ENCODE assay signal across 16 cellular contexts in the genomic region with DNA sequence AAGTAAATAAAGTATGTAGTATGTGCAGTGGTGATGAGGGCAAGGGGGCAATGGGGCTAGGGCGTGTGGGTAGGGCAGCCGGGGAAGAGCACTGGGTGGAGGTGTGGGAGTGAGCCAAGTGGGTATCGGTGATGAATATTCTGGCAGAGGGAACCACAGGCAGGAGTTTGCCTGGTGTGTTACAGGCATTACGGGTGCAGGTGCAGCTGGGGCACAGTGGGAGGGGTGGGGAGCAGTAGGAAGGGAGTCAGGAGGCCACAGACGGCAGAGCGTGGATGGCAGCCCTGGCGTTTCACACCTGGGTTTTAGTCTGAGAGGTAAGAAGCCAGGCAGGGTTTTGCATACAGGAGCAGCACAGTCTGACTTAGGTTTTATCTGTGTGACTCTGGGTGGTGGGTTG. TPM values are rescaled to one million over a fixed set of nuclear protein-coding genes. Genes with fewer than 3 reads are reported as not detected.
A peak's percentile ranks its signal among the peaks of the same experiment; 100 is the strongest.
DNase-seq lines count a peak whose midpoint lies in the region; ATAC-seq and TF ChIP-seq lines count a peak whose summit lies in the region.
"Had no signal": no experiment of that assay in that cellular context is flagged by ENCODE, and none has a peak within 500 bp of the region (broad histone marks: within the 10 kb centered on the region; RNA-seq: fewer than 3 reads in every experiment).

No MANE protein-coding gene starts in this region.

- no peak overlapping the region for H2BK15ac ChIP-seq in neuronal stem cell (ENCODE audit: low read length)

- H3K27ac ChIP-seq in angular gyrus (ENCODE audit: low read depth, low read length) (peak overlapping the region; percentile 37), neuronal stem cell (replicated peaks; ENCODE audit: low read length) (no peak overlapping the region)

- no peak overlapping the region for H4K91ac ChIP-seq in neuronal stem cell (ENCODE audit: low read depth, low read length, poor library complexity)

- H3K27me3 Mint-ChIP-seq in activated naive CD4-positive, alpha-beta T cell treated with anti-CD3 and anti-CD28 coated beads, Interleukin-2, amount 50 U/mL, for 24 hours: no peaks in the 10 kb centered on the region
- no peaks in the 10 kb centered on the region for H3K27me3 Mint-ChIP-seq in activated CD8-positive, alpha-beta T cell treated with anti-CD3 and anti-CD28 coated beads for 36 hours
- peaks cover 0 to 2% (median 0%) of the 10 kb centered on the region in 3 donors for H3K27me3 Mint-ChIP-seq in immature natural killer cell (ENCODE audit: low read depth in 3 of 3)

- no peak overlapping the region for H4K8ac ChIP-seq in neuronal stem cell (ENCODE audit: low read depth, low read length)

- peaks cover 7% of the 10 kb centered on the region for H3K9me3 Mint-ChIP-seq in activated naive CD4-positive, alpha-beta T cell treated with anti-CD3 and anti-CD28 coated beads, Interleukin-2, amount 50 U/mL, for 24 hours
- peaks cover 6% of the 10 kb centered on the region for H3K9me3 Mint-ChIP-seq in activated CD8-positive, alpha-beta T cell treated with anti-CD3 and anti-CD28 coated beads for 36 hours
- H3K9me3 Mint-ChIP-seq in immature natural killer cell: no peaks in the 10 kb centered on the region

- H3K23ac ChIP-seq in neuronal stem cell (ENCODE audit: low read depth, low read length, poor library complexity): peak overlapping the region; percentile 47

- peaks cover 3 to 5% of the 10 kb centered on the region in 2 donors for H3K9me3 ChIP-seq in neuronal stem cell (replicated peaks in 1 of 2; ENCODE audit: control insufficient read depth in 2 of 2, insufficient read depth in 1 of 2, low read depth in 1 of 2, low read length in 2 of 2)
- H3K9me3 ChIP-seq: BE2C, MG63 had no signal

- H2BK120ac ChIP-seq in neuronal stem cell (ENCODE audit: low read depth, low read length): no peak overlapping the region

- H3K4ac ChIP-seq in neuronal stem cell (ENCODE audit: low read length): no peak overlapping the region

- no peaks in the 10 kb centered on the region for H3K4me1 ChIP-seq in neuronal stem cell (ENCODE audit: control insufficient read depth in 2 of 2, insufficient read depth in 1 of 2, low read depth in 1 of 2, low read length in 2 of 2)
- H3K4me1 ChIP-seq: BE2C had no signal

- H3K4me3 ChIP-seq in neuronal stem cell (ENCODE audit: low read length in 2 of 2): no peak overlapping the region
- H3K4me3 ChIP-seq: MG63 had no signal

- no CpG with 5 or more reads among the region's 7 CpGs for WGBS in neuronal stem cell (ENCODE audit: extremely low coverage in 2 of 2, insufficient read length in 2 of 2, insufficient replicate concordance in 1 of 2), 2 donors

- intact Hi-C loops in activated CD8-positive, alpha-beta T cell treated with anti-CD3 and anti-CD28 coated beads for 36 hours (cut with micrococcal nuclease): no loop called here

- peaks cover 4% of the 10 kb centered on the region for H3K79me1 ChIP-seq in neuronal stem cell (ENCODE audit: low read depth, low read length)

- no peak overlapping the region for H3K18ac ChIP-seq in neuronal stem cell (ENCODE audit: low read length)

- no peaks in the 10 kb centered on the region for H3K27me3 ChIP-seq in neuronal stem cell (ENCODE audit: control insufficient read depth in 3 of 3, insufficient read depth in 3 of 3, low read depth in 1 of 3, low read length in 3 of 3)
- H3K27me3 ChIP-seq: BE2C, MG63 had no signal

- no peak overlapping the region for H2AFZ ChIP-seq in neuronal stem cell (ENCODE audit: low read length)

- no peak overlapping the region for H2AK5ac ChIP-seq in neuronal stem cell (ENCODE audit: low read depth, low read length)

- no peak for ATAC-seq in activated CD8-positive, alpha-beta T cell treated with anti-CD3 and anti-CD28 coated beads for 36 hours
- ATAC-seq in HG03565 (IDR thresholded peaks at IDR 0.05; ENCODE audit: unreplicated experiment): no peak
- ATAC-seq: PC-3 had no signal

- no peak overlapping the region for H3K14ac ChIP-seq in neuronal stem cell (ENCODE audit: low read length)

- no peak overlapping the region for H3K9ac ChIP-seq in neuronal stem cell (ENCODE audit: low read depth, low read length, poor library complexity)

- CTCF ChIA-PET in activated CD8-positive, alpha-beta T cell treated with anti-CD3 and anti-CD28 coated beads for 36 hours (lab: Charles Lee): interaction anchor here (1.4 kb wide), 1 partner anchor 49 kb away, joined by 4 read pairs; no protein-coding TSS in a partner anchor

- no peak for TF ChIP-seq CTCF in activated CD8-positive, alpha-beta T cell treated with anti-CD3 and anti-CD28 coated beads for 36 hours (IDR thresholded peaks at IDR 0.05)

- H3K27ac Mint-ChIP-seq in activated naive CD4-positive, alpha-beta T cell treated with anti-CD3 and anti-CD28 coated beads, Interleukin-2, amount 50 U/mL, for 24 hours: peak overlapping the region; percentile 88
- H3K27ac Mint-ChIP-seq in activated CD8-positive, alpha-beta T cell treated with anti-CD3 and anti-CD28 coated beads for 36 hours: peak overlapping the region; percentile 99
- no peak overlapping the region for H3K27ac Mint-ChIP-seq in immature natural killer cell

- H2BK5ac ChIP-seq in neuronal stem cell (ENCODE audit: low read length): no peak overlapping the region

- no peak overlapping the region for H3K4me2 ChIP-seq in neuronal stem cell (ENCODE audit: insufficient read depth, low read length, poor library complexity, severe bottlenecking)

- POLR2A ChIA-PET in activated CD8-positive, alpha-beta T cell treated with anti-CD3 and anti-CD28 coated beads for 36 hours (lab: Charles Lee): interaction anchor here (0.7 to 1.0 kb wide), 2 partner anchors 10 kb away, joined by 3 read pairs; no protein-coding TSS in a partner anchor

- H3K4me3 Mint-ChIP-seq in activated naive CD4-positive, alpha-beta T cell treated with anti-CD3 and anti-CD28 coated beads, Interleukin-2, amount 50 U/mL, for 24 hours: no peak overlapping the region
- H3K4me3 Mint-ChIP-seq in activated CD8-positive, alpha-beta T cell treated with anti-CD3 and anti-CD28 coated beads for 36 hours: no peak overlapping the region
- H3K4me3 Mint-ChIP-seq in immature natural killer cell: no peak overlapping the region

- no peak overlapping the region for H2BK12ac ChIP-seq in neuronal stem cell (ENCODE audit: low read length)

- peaks cover 47 to 100% of the 10 kb centered on the region in 2 donors for H3K36me3 ChIP-seq in neuronal stem cell (replicated peaks in 1 of 2; ENCODE audit: control insufficient read depth in 2 of 2, insufficient read depth in 2 of 2, low read length in 2 of 2)

- peaks cover 73% of the 10 kb centered on the region for H3K4me1 Mint-ChIP-seq in activated naive CD4-positive, alpha-beta T cell treated with anti-CD3 and anti-CD28 coated beads, Interleukin-2, amount 50 U/mL, for 24 hours
- peaks cover 73% of the 10 kb centered on the region for H3K4me1 Mint-ChIP-seq in activated CD8-positive, alpha-beta T cell treated with anti-CD3 and anti-CD28 coated beads for 36 hours (ENCODE audit: low read depth)
- peaks cover 5 to 17% of the 10 kb centered on the region in 2 donors for H3K4me1 Mint-ChIP-seq in immature natural killer cell

- DNase-seq in activated naive CD4-positive, alpha-beta T cell treated with anti-CD3 and anti-CD28 coated beads, Interleukin-2, amount 50 U/mL, for 16 hours: no peak
- no peak for DNase-seq in activated CD8-positive, alpha-beta T cell treated with anti-CD3 and anti-CD28 coated beads for 36 hours
- DNase-seq in neuronal stem cell (ENCODE audit: low spot score): no peak
- DNase-seq in anterior cingulate cortex (lab: John Stamatoyannopoulos, UW): no peak
- no peak for DNase-seq in immature natural killer cell
- DNase-seq: BE2C, DMS 273 treated with DMSO at 0.1 percent for 48 hours, MG63, NCI-H1105, NCI-H187, NCI-H446 treated with DMSO at 0.1 percent for 48 hours, NCI-H748 treated with DMSO at 0.1 percent for 48 hours, PC-3 had no signal

- H3K36me3 Mint-ChIP-seq in activated naive CD4-positive, alpha-beta T cell treated with anti-CD3 and anti-CD28 coated beads, Interleukin-2, amount 50 U/mL, for 24 hours: peaks cover 64% of the 10 kb centered on the region
- H3K36me3 Mint-ChIP-seq in activated CD8-positive, alpha-beta T cell treated with anti-CD3 and anti-CD28 coated beads for 36 hours (ENCODE audit: low read depth): peaks cover 90% of the 10 kb centered on the region
- H3K36me3 Mint-ChIP-seq in immature natural killer cell: peaks cover 52 to 76% (median 71%) of the 10 kb centered on the region in 3 donors

RNA-seq across cellular contexts. Expression of a gene that starts 35.4 kb away (rescaled TPM):
- 100 to 1,000 TPM; 476 to 491 TPM for total RNA-seq in activated CD8-positive, alpha-beta T cell treated with anti-CD3 and anti-CD28 coated beads for 36 hours
- 51.2 TPM for polyA plus RNA-seq in neuronal stem cell (2013, experiment 1 of 2)
- polyA plus RNA-seq in neuronal stem cell (2013, experiment 2 of 2): 50.9 TPM
- 10 to 100 TPM; 24.4 to 40.3 (median 24.9) TPM for polyA plus RNA-seq in immature natural killer cell

Comparison
In these comparisons a context has a peak if more than half of its experiments do, and no peak if none do; other contexts are left out.
1. H3K27ac Mint-ChIP-seq: peak in activated naive CD4-positive, alpha-beta T cell treated with anti-CD3 and anti-CD28 coated beads, Interleukin-2, amount 50 U/mL, for 24 hours (single experiment) and activated CD8-positive, alpha-beta T cell treated with anti-CD3 and anti-CD28 coated beads for 36 hours (single experiment); none in immature natural killer cell (0 of 6).